Comparison of ENCODE assay signal across 9 cellular contexts in the genomic region with DNA sequence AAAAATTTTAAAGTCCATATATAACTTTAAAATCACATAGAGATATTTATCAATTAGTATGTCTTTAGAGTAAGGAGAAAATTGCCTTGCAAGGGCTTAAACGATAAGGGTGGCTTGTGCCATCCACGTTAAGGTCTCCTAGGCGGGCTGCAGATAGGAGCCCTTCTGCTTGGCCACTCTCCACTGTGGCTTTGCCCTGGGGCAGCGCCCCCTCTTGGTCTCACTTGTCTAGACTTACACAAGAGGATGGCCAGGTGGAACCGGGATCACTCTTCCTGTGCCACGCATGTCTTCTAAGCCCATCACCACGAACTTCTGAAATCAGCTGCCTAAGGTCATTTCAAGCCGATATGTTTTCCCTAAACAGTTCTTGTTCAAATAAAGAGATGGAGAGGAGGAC. TPM values are rescaled to one million over a fixed set of nuclear protein-coding genes. Genes with fewer than 3 reads are reported as not detected.
DNase-seq lines count a peak whose midpoint lies in the region; ATAC-seq, FAIRE-seq and TF ChIP-seq lines count a peak whose summit lies in the region.
"Had no signal": no experiment of that assay in that cellular context is flagged by ENCODE, and none has a peak within 500 bp of the region (broad histone marks: within the 10 kb centered on the region; RNA-seq: fewer than 3 reads in every experiment).

No MANE protein-coding gene starts in this region.

- DNase-seq in CD4-positive, alpha-beta T cell, result peak in 2 of 10 experiments; percentile 23 to 27
- DNase-seq in GM19239 (ENCODE audit: insufficient read length, low spot score), result peak; percentile 43
- DNase-seq in activated CD4-positive, alpha-beta T cell treated with anti-CD3 and anti-CD28 coated beads, Interleukin-2, amount 10 ng/mL, durations not matched to agents 7 days and 5 days, result peak; percentile 35
- peak; percentile 31 for DNase-seq in iris pigment epithelial cell (ENCODE audit: low read depth)
- no peak for DNase-seq in activated CD4-positive, CD25-positive, alpha-beta regulatory T cell (lab: John Stamatoyannopoulos, UW)
- DNase-seq in esophagus squamous epithelium (lab: John Stamatoyannopoulos, UW), result no peak

- POLR2A ChIA-PET in CD4-positive, alpha-beta T cell (lab: Charles Lee), result interaction anchor here (1.0 to 1.3 kb wide), 2 partner anchors 9 to 20 kb away, joined by 3 to 6 read pairs; a partner anchor contains a TSS
- POLR2A ChIA-PET in activated CD4-positive, alpha-beta T cell treated with anti-CD3 and anti-CD28 coated beads, Interleukin-2, amount 10 ng/mL, durations not matched to agents 7 days and 5 days (lab: Charles Lee), result no interaction called here

- ATAC-seq in CD4-positive, alpha-beta T cell (ENCODE audit: poor library complexity), result no peak
- no peak for ATAC-seq in HG03354 (IDR thresholded peaks at IDR 0.05; ENCODE audit: poor library complexity, severe bottlenecking, unreplicated experiment)
- no peak for ATAC-seq in HG02840 (IDR thresholded peaks at IDR 0.05; ENCODE audit: low FRiP score, unreplicated experiment)

- no peak overlapping the region for H3K27ac ChIP-seq in CD4-positive, alpha-beta T cell (ENCODE audit: low read depth, low read length)
- H3K27ac ChIP-seq in esophagus squamous epithelium, result no peak overlapping the region
- H3K27ac ChIP-seq: HL-60 had no signal

- 77 to 84% methylated on average over 8 of the region's 8 CpGs for WGBS in esophagus squamous epithelium, 2 donors

- no peaks in the 10 kb centered on the region for H3K27me3 ChIP-seq in CD4-positive, alpha-beta T cell (ENCODE audit: control insufficient read depth, insufficient read depth, low read length)
- H3K27me3 ChIP-seq in esophagus squamous epithelium, result no peaks in the 10 kb centered on the region

- intact Hi-C loops in CD4-positive, alpha-beta T cell (cut with DNase I, micrococcal nuclease), result loop anchor here in 1 of 2 experiments (5.0 kb wide), 1 partner anchor 47 kb away; a partner anchor contains a TSS
- intact Hi-C loops in esophagus squamous epithelium (cut with DNase I), result no loop called here

- no peaks in the 10 kb centered on the region for H3K9me3 Mint-ChIP-seq in CD4-positive, alpha-beta T cell
- no peaks in the 10 kb centered on the region for H3K9me3 Mint-ChIP-seq in activated CD4-positive, alpha-beta T cell treated with anti-CD3 and anti-CD28 coated beads, Interleukin-2, amount 10 ng/mL, durations not matched to agents 7 days and 5 days

- H3K27me3 Mint-ChIP-seq in CD4-positive, alpha-beta T cell, result no peaks in the 10 kb centered on the region
- no peaks in the 10 kb centered on the region for H3K27me3 Mint-ChIP-seq in activated CD4-positive, alpha-beta T cell treated with anti-CD3 and anti-CD28 coated beads, Interleukin-2, amount 10 ng/mL, durations not matched to agents 7 days and 5 days

- H3K36me3 ChIP-seq in esophagus squamous epithelium, result peaks cover 4 to 59% (median 16%) of the 10 kb centered on the region in 3 donors

- peak overlapping the region; percentile 35 for H3K4me3 Mint-ChIP-seq in CD4-positive, alpha-beta T cell
- H3K4me3 Mint-ChIP-seq in activated CD4-positive, alpha-beta T cell treated with anti-CD3 and anti-CD28 coated beads, Interleukin-2, amount 10 ng/mL, durations not matched to agents 7 days and 5 days, result no peak overlapping the region

- no peak overlapping the region for H3K4me3 ChIP-seq in esophagus squamous epithelium

- no peak overlapping the region for H3K27ac Mint-ChIP-seq in CD4-positive, alpha-beta T cell
- no peak overlapping the region for H3K27ac Mint-ChIP-seq in activated CD4-positive, alpha-beta T cell treated with anti-CD3 and anti-CD28 coated beads, Interleukin-2, amount 10 ng/mL, durations not matched to agents 7 days and 5 days

- H3K4me1 ChIP-seq in esophagus squamous epithelium, result peaks cover 29 to 71% (median 31%) of the 10 kb centered on the region in 3 donors

- peaks cover 19% of the 10 kb centered on the region for H3K4me1 Mint-ChIP-seq in CD4-positive, alpha-beta T cell (ENCODE audit: low read depth)
- H3K4me1 Mint-ChIP-seq in activated CD4-positive, alpha-beta T cell treated with anti-CD3 and anti-CD28 coated beads, Interleukin-2, amount 10 ng/mL, durations not matched to agents 7 days and 5 days, result peaks cover 36% of the 10 kb centered on the region

- H3K9me3 ChIP-seq in CD4-positive, alpha-beta T cell (ENCODE audit: control insufficient read depth, low read length), result no peaks in the 10 kb centered on the region
- no peaks in the 10 kb centered on the region for H3K9me3 ChIP-seq in esophagus squamous epithelium

- no peak for TF ChIP-seq POLR2A in esophagus squamous epithelium (IDR thresholded peaks at IDR 0.05)

- no peak for FAIRE-seq in GM19239 (lab: Jason Lieb, UNC)

- CTCF ChIA-PET in CD4-positive, alpha-beta T cell (lab: Charles Lee), result no interaction called here
- CTCF ChIA-PET in activated CD4-positive, alpha-beta T cell treated with anti-CD3 and anti-CD28 coated beads, Interleukin-2, amount 10 ng/mL, durations not matched to agents 7 days and 5 days (lab: Charles Lee), result interaction anchor here (1.0 to 1.1 kb wide), 2 partner anchors 13 to 48 kb away, joined by 3 to 4 read pairs; no protein-coding TSS in a partner anchor

- TF ChIP-seq CTCF in CD4-positive, alpha-beta T cell (IDR thresholded peaks at IDR 0.05), result no peak
- peak in 1 of 6 experiments; percentile 10 for TF ChIP-seq CTCF in esophagus squamous epithelium (IDR thresholded peaks at IDR 0.05)

- peaks cover 40% of the 10 kb centered on the region for H3K36me3 Mint-ChIP-seq in CD4-positive, alpha-beta T cell (ENCODE audit: low read depth)
- peaks cover 23% of the 10 kb centered on the region for H3K36me3 Mint-ChIP-seq in activated CD4-positive, alpha-beta T cell treated with anti-CD3 and anti-CD28 coated beads, Interleukin-2, amount 10 ng/mL, durations not matched to agents 7 days and 5 days (ENCODE audit: low read depth)

RNA-seq across cellular contexts. Expression of a gene that starts 2.9 kb away (rescaled TPM):
- 10 to 100 TPM; 58.0 to 66.6 TPM for total RNA-seq in CD4-positive, alpha-beta T cell
- 10 to 100 TPM; 66.7 to 78.1 TPM for total RNA-seq in activated CD4-positive, alpha-beta T cell treated with anti-CD3 and anti-CD28 coated beads, Interleukin-2, amount 10 ng/mL, durations not matched to agents 7 days and 5 days
- 10 to 100 TPM; 38.2 to 52.0 (median 47.0) TPM for total RNA-seq in esophagus squamous epithelium

RNA-seq across cellular contexts. Expression of a gene that starts 19.8 kb away (rescaled TPM):
- total RNA-seq in CD4-positive, alpha-beta T cell, result 100 to 1,000 TPM; 117 to 121 TPM
- total RNA-seq in activated CD4-positive, alpha-beta T cell treated with anti-CD3 and anti-CD28 coated beads, Interleukin-2, amount 10 ng/mL, durations not matched to agents 7 days and 5 days, result 100 to 1,000 TPM in 1 of 2 experiments, 10 to 100 TPM in 1; 99.4 to 110 TPM
- total RNA-seq in esophagus squamous epithelium, result 10 to 100 TPM; 22.3 to 53.2 (median 41.2) TPM

RNA-seq across cellular contexts. Expression of a gene that starts 27.2 kb away (rescaled TPM):
- 10 to 100 TPM; 10.9 to 11.8 TPM for total RNA-seq in CD4-positive, alpha-beta T cell
- total RNA-seq in activated CD4-positive, alpha-beta T cell treated with anti-CD3 and anti-CD28 coated beads, Interleukin-2, amount 10 ng/mL, durations not matched to agents 7 days and 5 days, result 10 to 100 TPM; 67.9 to 71.4 TPM
- total RNA-seq in esophagus squamous epithelium, result 1 to 10 TPM in 3 of 4 donors, under 1 TPM in 1; 0.38 to 4.8 (median 2.8) TPM

RNA-seq across cellular contexts. Expression of a gene that starts 48.8 kb away (rescaled TPM):
- total RNA-seq in CD4-positive, alpha-beta T cell, result 1 to 10 TPM; 2.5 to 2.6 TPM
- total RNA-seq in activated CD4-positive, alpha-beta T cell treated with anti-CD3 and anti-CD28 coated beads, Interleukin-2, amount 10 ng/mL, durations not matched to agents 7 days and 5 days, result 10 to 100 TPM; 17.2 to 17.3 TPM
- total RNA-seq in esophagus squamous epithelium, result 10 to 100 TPM in 3 of 4 donors, 1 to 10 TPM in 1; 7.2 to 32.8 (median 18.0) TPM

Comparison
In these comparisons a context has a peak if more than half of its experiments do, and no peak if none do; other contexts are left out.
1. DNase-seq: peak in GM19239 (single experiment), activated CD4-positive, alpha-beta T cell treated with anti-CD3 and anti-CD28 coated beads, Interleukin-2, amount 10 ng/mL, durations not matched to agents 7 days and 5 days (single experiment) and iris pigment epithelial cell (single experiment); none in activated CD4-positive, CD25-positive, alpha-beta regulatory T cell (0 of 4) and esophagus squamous epithelium (single experiment).
2. RNA of a gene that starts 27.2 kb away (total RNA-seq): 67.9 to 71.4 TPM in activated CD4-positive, alpha-beta T cell treated with anti-CD3 and anti-CD28 coated beads, Interleukin-2, amount 10 ng/mL, durations not matched to agents 7 days and 5 days; 10.9 to 11.8 TPM in CD4-positive, alpha-beta T cell and 0.38 to 4.8 TPM in esophagus squamous epithelium; every median in the first group is over 4 times any median in the second.